23 cellular contexts compared by ENCODE assay signal in the genomic region with DNA sequence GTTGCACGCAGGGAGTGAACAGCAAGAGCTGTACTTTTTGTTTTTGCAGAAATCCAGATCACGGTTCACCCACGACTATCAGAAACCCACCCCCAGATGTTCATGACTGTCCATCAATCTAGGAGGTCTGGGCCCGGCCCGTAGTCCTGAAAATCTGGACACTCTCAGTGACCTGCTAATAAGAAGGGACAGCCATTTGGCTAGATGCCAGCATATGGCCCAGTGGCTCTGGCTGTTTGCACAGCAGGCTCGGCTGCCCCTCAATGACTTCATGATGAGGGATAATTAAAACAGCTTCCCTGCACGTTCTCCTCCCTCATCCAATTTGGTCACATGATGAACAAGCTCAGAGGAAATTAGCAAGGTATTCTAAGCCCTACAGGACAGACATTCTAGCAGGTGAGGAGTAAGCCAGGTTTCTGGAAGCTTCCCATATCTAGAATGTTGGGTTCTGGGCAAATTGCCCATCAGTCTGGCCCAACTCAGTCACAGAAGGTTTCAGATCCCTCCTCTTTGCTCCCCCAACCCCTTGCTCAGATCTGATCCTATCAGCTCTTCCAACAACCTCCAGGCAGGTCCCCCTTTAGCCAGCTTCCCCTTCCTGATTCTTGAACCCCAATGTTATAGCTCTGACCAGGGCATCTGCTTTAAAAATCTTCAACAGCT.
DNase-seq lines count a peak whose midpoint lies in the region; FAIRE-seq and TF ChIP-seq lines count a peak whose summit lies in the region.
"Had no signal": no experiment of that assay in that cellular context is flagged by ENCODE, and none has a peak within 500 bp of the region (broad histone marks: within the 10 kb centered on the region; RNA-seq: fewer than 3 reads in every experiment).

No MANE protein-coding gene starts in this region.

- no peak for FAIRE-seq in urothelium cell line (lab: Jason Lieb, UNC)
- FAIRE-seq: A549, astrocyte, colon, GM19239 had no signal

- no peaks in the 10 kb centered on the region for H3K36me3 Mint-ChIP-seq in activated T-helper 1 cell treated with anti-CD3 and anti-CD28 coated beads, Interleukin-12 subunit alpha, Interleukin-12 subunit beta, Interleukin-2, Interleukin-4 antibody, amounts not matched to agents 30 ng/mL and 10 ng/mL and 1 ng/mL, durations not matched to agents 14 hours and 24 hours and 36 hours (ENCODE audit: low read depth)

- no peak overlapping the region for H3K27ac Mint-ChIP-seq in activated T-helper 1 cell treated with anti-CD3 and anti-CD28 coated beads, Interleukin-12 subunit alpha, Interleukin-12 subunit beta, Interleukin-2, Interleukin-4 antibody, amounts not matched to agents 30 ng/mL and 10 ng/mL and 1 ng/mL, durations not matched to agents 14 hours and 24 hours and 36 hours
- H3K27ac Mint-ChIP-seq: activated naive CD4-positive, alpha-beta T cell treated with anti-CD3 and anti-CD28 coated beads for 36 hours had no signal

- DNase-seq in COR-L47 (lab: John Stamatoyannopoulos, UW) = peak; percentile 92
- peak; percentile 57 for DNase-seq in NCI-H1436 (lab: John Stamatoyannopoulos, UW)
- DNase-seq in NCI-H345 treated with DMSO at 0.1 percent for 48 hours (lab: John Stamatoyannopoulos, UW; ENCODE audit: unreplicated experiment) = peak; percentile 67
- no peak for DNase-seq in GDM1 (lab: John Stamatoyannopoulos, UW)
- no peak for DNase-seq in urothelium cell line (ENCODE audit: low spot score)
- no peak for DNase-seq in SW480 (ENCODE audit: low spot score)
- no peak for DNase-seq in activated T-helper 1 cell treated with anti-CD3 and anti-CD28 coated beads, Interleukin-12 subunit alpha, Interleukin-12 subunit beta, Interleukin-2, Interleukin-4 antibody, amounts not matched to agents 30 ng/mL and 10 ng/mL and 1 ng/mL, durations not matched to agents 14 hours and 24 hours and 36 hours (ENCODE audit: low spot score)
- DNase-seq: activated CD4-positive, alpha-beta T cell treated with anti-CD3 and anti-CD28 coated beads for 4 hours; activated naive CD4-positive, alpha-beta T cell treated with anti-CD3 and anti-CD28 coated beads for 36 hours; foreskin fibroblast; Karpas-422; left ventricle myocardium superior; NCI-H1694 treated with DMSO at 0.1 percent for 48 hours; occipital lobe; SJCRH30; stimulated activated CD4-positive, alpha-beta T cell treated with anti-CD3 and anti-CD28 coated beads, Interleukin-2, amount 100 ng/mL, for 24 hours; T-helper 9 cell had no signal

- TF ChIP-seq CTCF in VCaP (conservative IDR thresholded peaks at IDR 0.05) = no peak

- no peaks in the 10 kb centered on the region for H3K9me3 Mint-ChIP-seq in activated T-helper 1 cell treated with anti-CD3 and anti-CD28 coated beads, Interleukin-12 subunit alpha, Interleukin-12 subunit beta, Interleukin-2, Interleukin-4 antibody, amounts not matched to agents 30 ng/mL and 10 ng/mL and 1 ng/mL, durations not matched to agents 14 hours and 24 hours and 36 hours

- no peak overlapping the region for H3K4me3 Mint-ChIP-seq in activated T-helper 1 cell treated with anti-CD3 and anti-CD28 coated beads, Interleukin-12 subunit alpha, Interleukin-12 subunit beta, Interleukin-2, Interleukin-4 antibody, amounts not matched to agents 30 ng/mL and 10 ng/mL and 1 ng/mL, durations not matched to agents 14 hours and 24 hours and 36 hours
- H3K4me3 Mint-ChIP-seq: activated naive CD4-positive, alpha-beta T cell treated with anti-CD3 and anti-CD28 coated beads for 36 hours had no signal

- H3K27me3 Mint-ChIP-seq in activated T-helper 1 cell treated with anti-CD3 and anti-CD28 coated beads, Interleukin-12 subunit alpha, Interleukin-12 subunit beta, Interleukin-2, Interleukin-4 antibody, amounts not matched to agents 30 ng/mL and 10 ng/mL and 1 ng/mL, durations not matched to agents 14 hours and 24 hours and 36 hours (ENCODE audit: insufficient read depth) = no peaks in the 10 kb centered on the region

- no peaks in the 10 kb centered on the region for H3K4me1 Mint-ChIP-seq in activated T-helper 1 cell treated with anti-CD3 and anti-CD28 coated beads, Interleukin-12 subunit alpha, Interleukin-12 subunit beta, Interleukin-2, Interleukin-4 antibody, amounts not matched to agents 30 ng/mL and 10 ng/mL and 1 ng/mL, durations not matched to agents 14 hours and 24 hours and 36 hours (ENCODE audit: low read depth)

- intact Hi-C loops in activated T-helper 1 cell treated with anti-CD3 and anti-CD28 coated beads, Interleukin-12 subunit alpha, Interleukin-12 subunit beta, Interleukin-2, Interleukin-4 antibody, amounts not matched to agents 30 ng/mL and 10 ng/mL and 1 ng/mL, durations not matched to agents 14 hours and 24 hours and 36 hours (cut with micrococcal nuclease) = no loop called here

- peak overlapping the region; percentile 25 for H3K27ac ChIP-seq in VCaP
- H3K27ac ChIP-seq: A549, SJCRH30, vagina had no signal

Comparison
In these comparisons a context has a peak if more than half of its experiments do, and no peak if none do; other contexts are left out.
1. DNase-seq: peak in COR-L47 (single experiment), NCI-H1436 (single experiment) and NCI-H345 treated with DMSO at 0.1 percent for 48 hours (single experiment); none in GDM1 (single experiment), urothelium cell line (single experiment), SW480 (single experiment) and activated T-helper 1 cell treated with anti-CD3 and anti-CD28 coated beads, Interleukin-12 subunit alpha, Interleukin-12 subunit beta, Interleukin-2, Interleukin-4 antibody, amounts not matched to agents 30 ng/mL and 10 ng/mL and 1 ng/mL, durations not matched to agents 14 hours and 24 hours and 36 hours (single experiment).